In genomic region chr2:112877423-112877822, GRCh38 we compare ENCODE assay signal across 16 cellular contexts. TPM values are rescaled to one million over a fixed set of nuclear protein-coding genes. Genes with fewer than 3 reads are reported as not detected.
A peak's percentile ranks its signal among the peaks of the same experiment; 100 is the strongest.
DNase-seq lines count a peak whose midpoint lies in the region; ATAC-seq and TF ChIP-seq lines count a peak whose summit lies in the region.
"Had no signal": no experiment of that assay in that cellular context is flagged by ENCODE, and none has a peak within 500 bp of the region (broad histone marks: within the 10 kb centered on the region; RNA-seq: fewer than 3 reads in every experiment).

No MANE protein-coding gene starts in this region.

- H3K4me3 ChIP-seq in MG63 (no peak overlapping the region), epithelial cell of esophagus (ENCODE audit: low read length) (no peak overlapping the region), osteoblast (ENCODE audit: insufficient read depth, low read length) (no peak overlapping the region)
- H3K4me3 ChIP-seq: ascending aorta had no signal

- no peaks in the 10 kb centered on the region for H4K20me1 ChIP-seq in osteoblast (ENCODE audit: insufficient read depth, low read length)

- no peaks in the 10 kb centered on the region for H3K9me3 ChIP-seq in MG63
- H3K9me3 ChIP-seq in osteoblast (ENCODE audit: low read depth, low read length): no peaks in the 10 kb centered on the region
- H3K9me3 ChIP-seq: ascending aorta had no signal

- no peak for ATAC-seq in Right ventricle myocardium inferior
- ATAC-seq: right cardiac atrium; stimulated activated naive CD8-positive, alpha-beta T cell treated with anti-CD3 and anti-CD28 coated beads, Interleukin-15, Interleukin-2, amounts not matched to agents 100 U/mL and 50 U/mL, for 24 hours had no signal

- H3K79me2 ChIP-seq in osteoblast (ENCODE audit: insufficient read depth, low read length): no peaks in the 10 kb centered on the region

- H3K4me1 ChIP-seq in osteoblast (ENCODE audit: insufficient read depth, low read length): peaks cover 38% of the 10 kb centered on the region
- H3K4me1 ChIP-seq: ascending aorta had no signal

- H3K27me3 ChIP-seq in MG63: no peaks in the 10 kb centered on the region
- no peaks in the 10 kb centered on the region for H3K27me3 ChIP-seq in osteoblast (ENCODE audit: insufficient read depth, low read length)
- H3K27me3 ChIP-seq: ascending aorta had no signal

- H3K4me2 ChIP-seq in osteoblast (ENCODE audit: insufficient read depth, low read length): peak overlapping the region; percentile 19

- DNase-seq in EL (peak; percentile 88), MG63 (peak; percentile 26), epithelial cell of esophagus (ENCODE audit: low read depth) (peak; percentile 98), osteoblast (ENCODE audit: insufficient read length, low spot score, missing footprints) (no peak), Right ventricle myocardium inferior (ENCODE audit: missing footprints) (no peak), T-helper 9 cell (no peak), substantia nigra (lab: John Stamatoyannopoulos, UW) (no peak)
- DNase-seq: activated CD4-positive, alpha-beta T cell treated with anti-CD3 and anti-CD28 coated beads, Interleukin-2, amount 50 U/mL, for 1 hour; activated naive CD4-positive, alpha-beta T cell; NCI-H1417 treated with DMSO at 0.1 percent for 48 hours; NCI-H774; right cardiac atrium; stimulated activated naive CD8-positive, alpha-beta T cell treated with anti-CD3 and anti-CD28 coated beads, Interleukin-15, Interleukin-2, amounts not matched to agents 100 U/mL and 50 U/mL, for 24 hours had no signal

- peak overlapping the region; percentile 69 for H2AFZ ChIP-seq in osteoblast (ENCODE audit: low read length)

- TF ChIP-seq CTCF in epithelial cell of esophagus (IDR thresholded peaks at IDR 0.05; ENCODE audit: insufficient read depth, low read depth, low read length, missing control alignments) (no peak), osteoblast (IDR thresholded peaks at IDR 0.05; ENCODE audit: extremely low read depth, low read depth, low read length) (no peak)

- H3K27ac ChIP-seq in osteoblast (ENCODE audit: low read depth, low read length) (peak overlapping the region; percentile 81), substantia nigra (ENCODE audit: low read depth, low read length, poor library complexity, severe bottlenecking) (no peak overlapping the region)
- H3K27ac ChIP-seq: ascending aorta had no signal

- no peaks in the 10 kb centered on the region for H3K36me3 ChIP-seq in MG63
- H3K36me3 ChIP-seq in osteoblast (ENCODE audit: insufficient read depth, low read length): no peaks in the 10 kb centered on the region
- H3K36me3 ChIP-seq: ascending aorta had no signal

- intact Hi-C loops in Right ventricle myocardium inferior (cut with DNase I): no loop called here

RNA-seq across cellular contexts. Expression of gene IL37, which starts 33.5 kb away (rescaled TPM):
- 3.1 and 6.9 TPM in 2 replicates for total RNA-seq in MG63 (2014; rRNA removed; shearing (Covaris generic); ENCODE audit: low replicate concordance)
- total RNA-seq in osteoblast (not detected in 2 replicates), Right ventricle myocardium inferior (not detected)
- total RNA-seq: ascending aorta, H4, liver, right cardiac atrium had no signal

RNA-seq across cellular contexts. Expression of gene IL1B, which starts 40.8 kb away (rescaled TPM):
- total RNA-seq in MG63 (2014; rRNA removed; shearing (Covaris generic); ENCODE audit: low replicate concordance): 15.8 and 21.6 TPM in 2 replicates
- total RNA-seq in osteoblast (0.36 TPM in 1 of 2 replicates, not detected in the other), Right ventricle myocardium inferior (not detected)
- total RNA-seq: ascending aorta, H4 had no signal

Comparison
In these comparisons a context has a peak if more than half of its experiments do, and no peak if none do; other contexts are left out.
1. DNase-seq: peak in EL (single experiment), MG63 (single experiment) and epithelial cell of esophagus (single experiment); none in osteoblast (single experiment), Right ventricle myocardium inferior (single experiment), T-helper 9 cell (single experiment) and substantia nigra (0 of 49).
2. RNA of gene IL1B, which starts 40.8 kb away (total RNA-seq): 15.8 to 21.6 TPM in MG63; 0.36 TPM in osteoblast and not detected in Right ventricle myocardium inferior (single experiment); every median in the first group is over 10 times any median in the second.